Comparison of ENCODE assay signal across 33 cellular contexts in the genomic region with DNA sequence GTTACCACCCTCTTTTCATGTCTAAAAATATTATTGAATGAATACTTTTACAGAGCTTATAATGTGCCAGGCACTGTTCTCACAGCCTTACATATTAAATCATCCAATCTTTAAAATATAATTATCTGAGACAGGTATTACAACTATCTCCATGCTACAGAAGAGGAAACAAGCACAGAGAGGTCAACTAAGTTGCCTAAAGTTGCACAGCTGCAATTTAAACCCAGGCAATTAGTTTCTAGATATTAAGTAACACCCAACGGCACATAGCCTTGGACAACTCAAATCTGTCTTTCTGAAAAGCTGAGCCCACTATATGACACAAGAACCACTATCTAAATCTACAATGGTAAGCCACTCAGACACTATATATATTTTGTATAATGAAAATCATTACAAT.
"Had no signal": no experiment of that assay in that cellular context is flagged by ENCODE, and none has a peak within 500 bp of the region (broad histone marks: within the 10 kb centered on the region; RNA-seq: fewer than 3 reads in every experiment).

No MANE protein-coding gene starts in this region.

- H3K27me3 ChIP-seq: adrenal gland, ascending aorta, breast epithelium, cardiac muscle cell, dorsolateral prefrontal cortex, foreskin keratinocyte, gastrocnemius medialis had no signal

- H3K9me3 ChIP-seq: adrenal gland, ascending aorta, breast epithelium, gastrocnemius medialis had no signal

- H3K4me3 ChIP-seq: adrenal gland, ascending aorta, breast epithelium, cardiac muscle cell, dorsolateral prefrontal cortex, gastrocnemius medialis had no signal

- H3K36me3 ChIP-seq: adrenal gland, ascending aorta, breast epithelium, cardiac muscle cell, gastrocnemius medialis, WERI-Rb-1 had no signal

- H3K27ac ChIP-seq: ascending aorta, breast epithelium, coronary artery, foreskin keratinocyte, gastrocnemius medialis, WERI-Rb-1 had no signal

- ATAC-seq: activated CD4-positive, CD25-positive, alpha-beta regulatory T cell treated with anti-CD3 and anti-CD28 coated beads, Interleukin-2, amount 50 U/mL, for 24 hours; activated CD8-positive, alpha-beta memory T cell treated with anti-CD3 and anti-CD28 coated beads, Interleukin-2, amount 10 ng/mL, durations not matched to agents 7 days and 5 days; activated CD8-positive, alpha-beta T cell treated with anti-CD3 and anti-CD28 coated beads for 36 hours; activated naive CD8-positive, alpha-beta T cell treated with anti-CD3 and anti-CD28 coated beads, Interleukin-2, amount 50 U/mL, for 24 hours; esophagus mucosa; foreskin keratinocyte; gastrocnemius medialis; T-helper 17 cell had no signal

- DNase-seq: activated B cell treated with CpG ODN at 0.5 μM for 24 hours; activated CD4-positive, alpha-beta T cell treated with anti-CD3 and anti-CD28 coated beads for 48 hours; activated CD4-positive, alpha-beta T cell treated with anti-CD3 and anti-CD28 coated beads, Interleukin-2, amount 50 U/mL, for 1 hour; activated CD4-positive, alpha-beta T cell treated with anti-CD3 and anti-CD28 coated beads, Interleukin-2, amount 50 U/mL, for 48 hours; activated CD8-positive, alpha-beta memory T cell treated with anti-CD3 and anti-CD28 coated beads, Interleukin-2, amount 10 ng/mL, durations not matched to agents 7 days and 5 days; activated CD8-positive, alpha-beta memory T cell treated with anti-CD3 and anti-CD28 coated beads, Interleukin-2, amount 50 U/mL, for 4 hours; activated CD8-positive, alpha-beta T cell treated with anti-CD3 and anti-CD28 coated beads for 36 hours; activated effector memory CD4-positive, alpha-beta T cell treated with anti-CD3 and anti-CD28 coated beads, Interleukin-2, amount 50 U/mL, for 16 hours; activated naive CD4-positive, alpha-beta T cell treated with anti-CD3 and anti-CD28 coated beads for 36 hours; activated naive CD8-positive, alpha-beta T cell treated with anti-CD3 and anti-CD28 coated beads for 36 hours; activated naive CD8-positive, alpha-beta T cell treated with anti-CD3 and anti-CD28 coated beads, Interleukin-2, amount 50 U/mL, for 24 hours; activated T-cell treated with anti-CD3 and anti-CD28 coated beads, Interleukin-2, amount 50 U/mL, for 1 hour; activated T-cell treated with anti-CD3 and anti-CD28 coated beads, Interleukin-2, amount 50 U/mL, for 48 hours; adrenal gland; amygdala; central memory CD4-positive, alpha-beta T cell; cerebellar nuclear complex; dorsolateral prefrontal cortex; effector memory CD4-positive, alpha-beta T cell; endodermal cell; foreskin keratinocyte; gastrocnemius medialis; glutamatergic neuron; T-helper 1 cell; T-helper 17 cell; T1000; WERI-Rb-1 had no signal

- H3K4me1 ChIP-seq: breast epithelium had no signal
